Comparison of ENCODE assay signal across 1 cellular context in genomic region chr5:147901555-147901954, GRCh38.
TF ChIP-seq lines count a peak whose summit lies in the region.

No MANE protein-coding gene starts in this region.

TF ChIP-seq in WTC11, 78 proteins besides CTCF, POLR2A, EP300 and RAD21 (continued from another document):
- TF ChIP-seq, protein P1, sequence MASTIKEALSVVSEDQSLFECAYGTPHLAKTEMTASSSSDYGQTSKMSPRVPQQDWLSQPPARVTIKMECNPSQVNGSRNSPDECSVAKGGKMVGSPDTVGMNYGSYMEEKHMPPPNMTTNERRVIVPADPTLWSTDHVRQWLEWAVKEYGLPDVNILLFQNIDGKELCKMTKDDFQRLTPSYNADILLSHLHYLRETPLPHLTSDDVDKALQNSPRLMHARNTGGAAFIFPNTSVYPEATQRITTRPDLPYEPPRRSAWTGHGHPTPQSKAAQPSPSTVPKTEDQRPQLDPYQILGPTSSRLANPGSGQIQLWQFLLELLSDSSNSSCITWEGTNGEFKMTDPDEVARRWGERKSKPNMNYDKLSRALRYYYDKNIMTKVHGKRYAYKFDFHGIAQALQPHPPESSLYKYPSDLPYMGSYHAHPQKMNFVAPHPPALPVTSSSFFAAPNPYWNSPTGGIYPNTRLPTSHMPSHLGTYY (CRISPR knock-in tag; IDR thresholded peaks at IDR 0.05): no peak
- TF ChIP-seq GABPB1 (CRISPR knock-in tag; IDR thresholded peaks at IDR 0.05) (no peak), ESRRA (CRISPR knock-in tag; IDR thresholded peaks at IDR 0.05; ENCODE audit: borderline replicate concordance) (no peak), ZNF671 (CRISPR knock-in tag; IDR thresholded peaks at IDR 0.05) (no peak)
TF ChIP-seq in WTC11: peak in this region for 0.
